ENCODE assay signal across 1 cellular context in genomic region chr16:86571197-86571915, GRCh38.
TF ChIP-seq lines count a peak whose summit lies in the region.

No MANE protein-coding gene starts in this region.

TF ChIP-seq in endothelial cell of umbilical vein, 7 proteins besides CTCF, POLR2A, EP300 and RAD21:
- no peak for TF ChIP-seq GATA2 (IDR thresholded peaks at IDR 0.05; ENCODE audit: insufficient read depth, insufficient read length, low read depth, low read length)
- no peak for TF ChIP-seq MAX (IDR thresholded peaks at IDR 0.05; ENCODE audit: insufficient read depth, insufficient read length)
- no peak for TF ChIP-seq FOS (IDR thresholded peaks at IDR 0.05; ENCODE audit: borderline replicate concordance, insufficient read depth, low read length)
- no peak for TF ChIP-seq MYC (IDR thresholded peaks at IDR 0.05; ENCODE audit: low read depth, low read length)
